In the genomic region with DNA sequence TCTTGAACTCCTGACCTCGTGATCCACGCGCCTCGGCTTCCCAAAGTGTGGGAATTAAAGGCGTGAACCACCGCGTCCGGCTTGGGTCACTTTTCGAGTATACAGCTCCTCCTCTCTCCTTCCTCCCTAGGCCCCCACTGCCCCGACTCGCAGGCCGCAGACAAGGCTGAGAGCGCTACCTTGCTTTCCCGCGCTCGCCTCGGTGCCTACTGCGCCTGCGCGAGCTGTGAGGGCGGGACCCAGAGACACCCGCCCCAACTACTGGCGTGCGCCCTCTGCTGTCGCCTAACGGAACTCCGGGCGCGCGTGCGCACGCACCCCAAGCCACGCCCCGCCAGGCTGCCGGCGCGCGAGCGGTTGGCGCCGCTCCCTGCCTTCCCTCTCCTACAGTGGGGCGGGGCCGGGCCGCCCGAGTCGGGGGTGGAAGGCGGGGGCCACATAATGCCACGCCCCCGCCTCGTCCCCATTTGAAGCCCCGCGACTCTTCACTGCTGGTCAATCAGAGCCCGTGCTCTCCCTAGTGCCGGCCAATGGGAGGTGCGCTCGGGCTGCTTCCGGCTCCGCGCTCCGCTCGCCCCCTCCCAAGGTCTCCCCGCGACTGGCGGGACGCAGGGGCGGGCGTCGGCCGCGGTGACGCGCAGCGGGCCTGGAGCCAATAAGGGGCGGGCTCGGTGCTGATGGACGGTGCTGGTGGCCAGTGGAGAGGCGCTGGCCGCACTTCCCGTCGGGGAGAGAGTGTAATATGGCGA, we compare ENCODE assay signal across 1 cellular context.
TF ChIP-seq lines count a peak whose summit lies in the region.

A gene (plus strand): TSS at position 730 of the 749 bp plus-strand sequence. CDS start 13 bp downstream, at position 743.

TF ChIP-seq in SK-N-SH, 30 proteins besides CTCF, POLR2A, EP300 and RAD21 (continued from another document):
- TF ChIP-seq, protein P1, sequence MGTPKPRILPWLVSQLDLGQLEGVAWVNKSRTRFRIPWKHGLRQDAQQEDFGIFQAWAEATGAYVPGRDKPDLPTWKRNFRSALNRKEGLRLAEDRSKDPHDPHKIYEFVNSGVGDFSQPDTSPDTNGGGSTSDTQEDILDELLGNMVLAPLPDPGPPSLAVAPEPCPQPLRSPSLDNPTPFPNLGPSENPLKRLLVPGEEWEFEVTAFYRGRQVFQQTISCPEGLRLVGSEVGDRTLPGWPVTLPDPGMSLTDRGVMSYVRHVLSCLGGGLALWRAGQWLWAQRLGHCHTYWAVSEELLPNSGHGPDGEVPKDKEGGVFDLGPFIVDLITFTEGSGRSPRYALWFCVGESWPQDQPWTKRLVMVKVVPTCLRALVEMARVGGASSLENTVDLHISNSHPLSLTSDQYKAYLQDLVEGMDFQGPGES (IDR thresholded peaks at IDR 0.05; ENCODE audit: low read depth, low read length) = peak; percentile 71
- peak; percentile 53; the same call in 1 of the 2 replicates for TF ChIP-seq FOXM1 (IDR thresholded peaks at IDR 0.05; ENCODE audit: low read depth)
- TF ChIP-seq, protein P2, sequence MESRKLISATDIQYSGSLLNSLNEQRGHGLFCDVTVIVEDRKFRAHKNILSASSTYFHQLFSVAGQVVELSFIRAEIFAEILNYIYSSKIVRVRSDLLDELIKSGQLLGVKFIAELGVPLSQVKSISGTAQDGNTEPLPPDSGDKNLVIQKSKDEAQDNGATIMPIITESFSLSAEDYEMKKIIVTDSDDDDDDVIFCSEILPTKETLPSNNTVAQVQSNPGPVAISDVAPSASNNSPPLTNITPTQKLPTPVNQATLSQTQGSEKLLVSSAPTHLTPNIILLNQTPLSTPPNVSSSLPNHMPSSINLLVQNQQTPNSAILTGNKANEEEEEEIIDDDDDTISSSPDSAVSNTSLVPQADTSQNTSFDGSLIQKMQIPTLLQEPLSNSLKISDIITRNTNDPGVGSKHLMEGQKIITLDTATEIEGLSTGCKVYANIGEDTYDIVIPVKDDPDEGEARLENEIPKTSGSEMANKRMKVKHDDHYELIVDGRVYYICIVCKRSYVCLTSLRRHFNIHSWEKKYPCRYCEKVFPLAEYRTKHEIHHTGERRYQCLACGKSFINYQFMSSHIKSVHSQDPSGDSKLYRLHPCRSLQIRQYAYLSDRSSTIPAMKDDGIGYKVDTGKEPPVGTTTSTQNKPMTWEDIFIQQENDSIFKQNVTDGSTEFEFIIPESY (IDR thresholded peaks at IDR 0.05; ENCODE audit: borderline replicate concordance, low read depth) = peak; percentile 48; the same call in 1 of the 2 replicates
- TF ChIP-seq NFIC (IDR thresholded peaks at IDR 0.05; ENCODE audit: borderline replicate concordance) = peak; percentile 93
- peak; percentile 80 for TF ChIP-seq ELF1 (IDR thresholded peaks at IDR 0.05)
- TF ChIP-seq RXRA (IDR thresholded peaks at IDR 0.05; ENCODE audit: borderline replicate concordance, low read depth) = no peak
- TF ChIP-seq, protein P3, sequence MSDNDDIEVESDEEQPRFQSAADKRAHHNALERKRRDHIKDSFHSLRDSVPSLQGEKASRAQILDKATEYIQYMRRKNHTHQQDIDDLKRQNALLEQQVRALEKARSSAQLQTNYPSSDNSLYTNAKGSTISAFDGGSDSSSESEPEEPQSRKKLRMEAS (IDR thresholded peaks at IDR 0.05; ENCODE audit: low read depth) = peak; percentile 91
- TF ChIP-seq SIN3A (IDR thresholded peaks at IDR 0.05; ENCODE audit: borderline replicate concordance, low read depth, low read length) = no peak; the same call in 1 of the 2 replicates
- TF ChIP-seq JUND (IDR thresholded peaks at IDR 0.05) = no peak
- TF ChIP-seq SMC3 (IDR thresholded peaks at IDR 0.05; ENCODE audit: low read depth, low read length) = peak; percentile 78
- no peak for TF ChIP-seq MEF2A (IDR thresholded peaks at IDR 0.05; ENCODE audit: borderline replicate concordance, low read depth)
- no peak for TF ChIP-seq EZH2phosphoT487 (IDR thresholded peaks at IDR 0.05; ENCODE audit: borderline replicate concordance, low read depth)
